In genomic region chr21:36980280-36981048, GRCh38 we compare ENCODE assay signal across 8 cellular contexts. TPM values are rescaled to one million over a fixed set of nuclear protein-coding genes. Genes with fewer than 3 reads are reported as not detected.
DNase-seq lines count a peak whose midpoint lies in the region; ATAC-seq and TF ChIP-seq lines count a peak whose summit lies in the region.

No MANE protein-coding gene starts in this region.

- H2BK12ac ChIP-seq in H9 (ENCODE audit: insufficient read length, low read depth, low read length), result no peak overlapping the region

- peak overlapping the region; percentile 62 to 81 for H3K4me3 Mint-ChIP-seq in H9
- H3K4me3 Mint-ChIP-seq in activated naive CD8-positive, alpha-beta T cell, result peak overlapping the region; percentile 83

- no peaks in the 10 kb centered on the region for H3K36me3 ChIP-seq in gastrocnemius medialis

- no peak for TF ChIP-seq POLR2A in gastrocnemius medialis (IDR thresholded peaks at IDR 0.05)

- no peak overlapping the region for H2BK5ac ChIP-seq in H9 (ENCODE audit: insufficient read length, low read length)

- H3K23ac ChIP-seq in H9 (ENCODE audit: insufficient read length, low read depth, low read length), result no peak overlapping the region

- H4K91ac ChIP-seq in H9 (ENCODE audit: insufficient read length, low read depth, low read length), result no peak overlapping the region

- intact Hi-C loops in right cardiac atrium (cut with DNase I) (no loop called here), gastrocnemius medialis (cut with DNase I; ENCODE audit: low total_unique reads) (loop anchor here (5.0 kb wide), 1 partner anchor 548 kb away; no protein-coding TSS in a partner anchor)

- peaks cover 4% of the 10 kb centered on the region; the same call in 1 of the 2 replicates for H3K4me1 ChIP-seq in H9 (ENCODE audit: insufficient read depth, low read length)
- H3K4me1 ChIP-seq in right cardiac atrium (ENCODE audit: control insufficient read depth, insufficient read depth, low read length), result no peaks in the 10 kb centered on the region
- peaks cover 13 to 16% of the 10 kb centered on the region in 2 donors for H3K4me1 ChIP-seq in gastrocnemius medialis

- H2AK5ac ChIP-seq in H9 (ENCODE audit: insufficient read length, low read length), result no peak overlapping the region

- no peaks in the 10 kb centered on the region for H3K36me3 Mint-ChIP-seq in H9 (ENCODE audit: insufficient read depth in 1 of 3, low read depth in 3 of 3)
- H3K36me3 Mint-ChIP-seq in activated naive CD8-positive, alpha-beta T cell, result no peaks in the 10 kb centered on the region

- H3K4me3 ChIP-seq in AG04450 (ENCODE audit: low read depth, low read length), result peak overlapping the region; percentile 54
- H3K4me3 ChIP-seq in right cardiac atrium (ENCODE audit: low read length), result peak overlapping the region; percentile 54
- peak overlapping the region; percentile 56 to 71 (median 64) for H3K4me3 ChIP-seq in gastrocnemius medialis

- H3K23me2 ChIP-seq in H9 (ENCODE audit: insufficient read length, low read depth, low read length, poor library complexity, severe bottlenecking), result peaks cover 8% of the 10 kb centered on the region

- no peak overlapping the region for H2BK20ac ChIP-seq in H9 (ENCODE audit: low read depth, low read length, poor library complexity, severe bottlenecking)

- no peak overlapping the region for H2BK120ac ChIP-seq in H9 (ENCODE audit: low read depth, low read length, poor library complexity, severe bottlenecking)

- H3K18ac ChIP-seq in H9 (ENCODE audit: insufficient read length, low read depth, low read length), result no peak overlapping the region

- no peak overlapping the region for H2BK15ac ChIP-seq in H9 (ENCODE audit: low read depth, low read length)

- no CpG with 5 or more reads among the region's 53 CpGs for WGBS in H9 (ENCODE audit: extremely low coverage, insufficient read length, low lambda C conversion rate)
- WGBS in right cardiac atrium, result 3% methylated on average over 53 of the region's 53 CpGs

- in situ Hi-C loops in gastrocnemius medialis (cut with MboI; ENCODE audit: low sequenced_read_pairs in 4 of 4), result no loop called here

- peak overlapping the region; percentile 53 for H3K4me2 ChIP-seq in H9 (ENCODE audit: insufficient read depth, insufficient read length, low read length)

- no peak overlapping the region for H3K9ac ChIP-seq in H9 (ENCODE audit: extremely low read depth, insufficient read length, low read length)

- H3K27ac Mint-ChIP-seq in H9, result no peak overlapping the region
- no peak overlapping the region for H3K27ac Mint-ChIP-seq in activated naive CD8-positive, alpha-beta T cell

- ATAC-seq in right cardiac atrium (peak; percentile 79 to 82), gastrocnemius medialis (peak; percentile 81 to 85), GM19455 (IDR thresholded peaks at IDR 0.05; ENCODE audit: unreplicated experiment) (no peak)

- H3K4ac ChIP-seq in H9 (ENCODE audit: low read depth, low read length), result no peak overlapping the region

- H3K14ac ChIP-seq in H9 (ENCODE audit: insufficient read depth, low read length), result no peak overlapping the region

- peaks cover 19 to 20% of the 10 kb centered on the region in 2 experiments for H3K4me1 Mint-ChIP-seq in H9
- peaks cover 32% of the 10 kb centered on the region for H3K4me1 Mint-ChIP-seq in activated naive CD8-positive, alpha-beta T cell (ENCODE audit: low read depth)

- H3K9me3 ChIP-seq in AG04450 (ENCODE audit: control insufficient read depth, insufficient read depth, low read length), result no peaks in the 10 kb centered on the region
- no peaks in the 10 kb centered on the region for H3K9me3 ChIP-seq in H9 (ENCODE audit: control insufficient read depth, low read depth, low read length)
- H3K9me3 ChIP-seq in right cardiac atrium (ENCODE audit: control insufficient read depth, low read length), result no peaks in the 10 kb centered on the region
- H3K9me3 ChIP-seq in gastrocnemius medialis, result no peaks in the 10 kb centered on the region

- POLR2A ChIA-PET in AG04450 (lab: Yijun Ruan, JAX), result no interaction called here

- DNase-seq in AG04450 (ENCODE audit: low read depth, low spot score) (no peak), H9 (peak; percentile 53), right cardiac atrium (peak; percentile 34 to 72 (median 68)), gastrocnemius medialis (peak in 1 of 2 donors; percentile 39), AML-193 (lab: John Stamatoyannopoulos, UW) (no peak), NCI-H446 treated with DMSO at 0.1 percent for 48 hours (lab: John Stamatoyannopoulos, UW) (no peak)

- no peak overlapping the region for H3K56ac ChIP-seq in H9 (ENCODE audit: insufficient read length, low read depth, low read length)

- H2AFZ ChIP-seq in H9 (ENCODE audit: low read length), result no peak overlapping the region

- H3K27me3 ChIP-seq in AG04450 (ENCODE audit: control insufficient read depth, insufficient read depth, low read length) (no peaks in the 10 kb centered on the region), H9 (ENCODE audit: insufficient read depth, low read length) (peaks cover 2% of the 10 kb centered on the region; the same call in 1 of the 2 replicates), right cardiac atrium (ENCODE audit: control insufficient read depth, insufficient read depth) (no peaks in the 10 kb centered on the region), gastrocnemius medialis (no peaks in the 10 kb centered on the region)

- no peaks in the 10 kb centered on the region for H3K79me1 ChIP-seq in H9 (ENCODE audit: insufficient read depth, low read depth, low read length, poor library complexity, severe bottlenecking)

- CTCF ChIA-PET in AG04450 (lab: Charles Lee), result interaction anchor here (0.6 to 1.4 kb wide), 4 partner anchors 9 to 53 kb away, joined by 3 to 14 read pairs (median 4); no protein-coding TSS in a partner anchor

- H3K9me3 Mint-ChIP-seq in H9, result no peaks in the 10 kb centered on the region
- H3K9me3 Mint-ChIP-seq in activated naive CD8-positive, alpha-beta T cell (ENCODE audit: low read depth), result no peaks in the 10 kb centered on the region

- H3K27me3 Mint-ChIP-seq in H9 (ENCODE audit: low read depth), result peaks cover 27% of the 10 kb centered on the region
- H3K27me3 Mint-ChIP-seq in activated naive CD8-positive, alpha-beta T cell, result no peaks in the 10 kb centered on the region

- TF ChIP-seq CTCF in AG04450 (IDR thresholded peaks at IDR 0.05; ENCODE audit: low read depth, low read length) (no peak), H9 (conservative IDR thresholded peaks at IDR 0.05) (peak; percentile 11; the same call in 1 of the 3 replicates), gastrocnemius medialis (IDR thresholded peaks at IDR 0.05 in 4 of 5, conservative IDR thresholded peaks at IDR 0.05 in 1 of 5) (peak in 2 of 5 experiments; percentile 29 to 38)

- no peaks in the 10 kb centered on the region for H3K79me2 ChIP-seq in H9 (ENCODE audit: insufficient read depth, low read length)

- no peak overlapping the region for H4K8ac ChIP-seq in H9 (replicated peaks; ENCODE audit: insufficient read length, low read depth, low read length)

- no peak overlapping the region for H4K5ac ChIP-seq in H9 (ENCODE audit: insufficient read length, low read depth, low read length)

- H3K27ac ChIP-seq in AG04450 (ENCODE audit: low read depth, low read length) (no peak overlapping the region), H9 (ENCODE audit: insufficient read length, low read depth, low read length) (no peak overlapping the region), right cardiac atrium (ENCODE audit: low read length) (no peak overlapping the region), gastrocnemius medialis (peak overlapping the region; percentile 66 to 81 (median 76))

- no peaks in the 10 kb centered on the region for H4K20me1 ChIP-seq in H9 (ENCODE audit: control insufficient read depth, insufficient read depth, insufficient read length)

- H3T11ph ChIP-seq in H9 (ENCODE audit: low read length), result no peak overlapping the region

RNA-seq across cellular contexts. Expression of gene HLCS, which starts 14.0 kb away (rescaled TPM):
- polyA plus RNA-seq in AG04450 (2011; rRNA removed) (19.5 and 22.3 TPM in 2 replicates), right cardiac atrium (3.5 TPM)
- 24.3 and 26.0 TPM in 2 replicates for polyA minus RNA-seq in AG04450 (2011; rRNA and poly(A)+ RNA removed)
- total RNA-seq in H9 (2021) (12.7 and 14.1 TPM in 2 replicates), right cardiac atrium (10 to 100 TPM in 2 of 4 donors, 1 to 10 TPM in 2; 8.0 to 11.4 (median 9.6) TPM), gastrocnemius medialis (10 to 100 TPM; 10.6 to 18.4 (median 15.4) TPM)

RNA-seq across cellular contexts. Expression of gene RIPPLY3, which starts 26.0 kb away (rescaled TPM):
- polyA plus RNA-seq in AG04450 (2011; rRNA removed), result 0.04 TPM in 1 of 2 replicates, not detected in the other
- not detected in 2 replicates for polyA minus RNA-seq in AG04450 (2011; rRNA and poly(A)+ RNA removed)
- 1.7 and 1.9 TPM in 2 replicates for total RNA-seq in H9 (2021)
- total RNA-seq in right cardiac atrium, result not detected
- not detected for polyA plus RNA-seq in right cardiac atrium
- total RNA-seq in gastrocnemius medialis, result not detected

Comparison
In these comparisons a context has a peak if more than half of its experiments do, and no peak if none do; other contexts are left out.
1. DNase-seq: peak in H9 (single experiment) and right cardiac atrium (3 of 3); none in AG04450 (single experiment), AML-193 (0 of 2) and NCI-H446 treated with DMSO at 0.1 percent for 48 hours (single experiment).
2. H3K27ac ChIP-seq: peak in gastrocnemius medialis (4 of 4); none in AG04450 (single experiment), H9 (single experiment) and right cardiac atrium (single experiment).
3. Peak in every context shown above with its lines, with median percentiles within 50 percentile points of each other: H3K4me3 ChIP-seq.